Comparison of ENCODE assay signal across 18 cellular contexts in genomic region chr9:130873966-130874365, GRCh38. TPM values are rescaled to one million over a fixed set of nuclear protein-coding genes. Genes with fewer than 3 reads are reported as not detected.
DNase-seq lines count a peak whose midpoint lies in the region; ATAC-seq and TF ChIP-seq lines count a peak whose summit lies in the region.
"Had no signal": no experiment of that assay in that cellular context is flagged by ENCODE, and none has a peak within 500 bp of the region (broad histone marks: within the 10 kb centered on the region; RNA-seq: fewer than 3 reads in every experiment).

No MANE protein-coding gene starts in this region.

- no peak overlapping the region for H3K4me3 ChIP-seq in cardiac muscle cell
- no peak overlapping the region for H3K4me3 ChIP-seq in esophagus squamous epithelium
- no peak overlapping the region for H3K4me3 ChIP-seq in aorta (ENCODE audit: low read length in 2 of 2)
- no peak overlapping the region for H3K4me3 ChIP-seq in mucosa of descending colon
- H3K4me3 ChIP-seq: BLaER1 treated with 17β-estradiol and CSF1 and Interleukin-3, amounts not matched to agents 10 nM and 100 nM; PC-9 had no signal

- H3K27ac ChIP-seq in cardiac muscle cell (peak overlapping the region; percentile 56), esophagus squamous epithelium (peak overlapping the region; percentile 0 to 76 (median 62)), aorta (ENCODE audit: low read depth in 1 of 2, low read length in 2 of 2) (peak overlapping the region in 1 of 2 donors; percentile 45)
- H3K27ac ChIP-seq: BLaER1 treated with 17β-estradiol and CSF1 and Interleukin-3, amounts not matched to agents 10 nM and 100 nM; PC-9 had no signal

- H3K9me3 Mint-ChIP-seq in progenitor cell of endocrine pancreas (ENCODE audit: low read depth) = no peaks in the 10 kb centered on the region
- no peaks in the 10 kb centered on the region for H3K9me3 Mint-ChIP-seq in HFFc6

- no peaks in the 10 kb centered on the region for H3K27me3 ChIP-seq in cardiac muscle cell
- H3K27me3 ChIP-seq in esophagus squamous epithelium = no peaks in the 10 kb centered on the region
- H3K27me3 ChIP-seq in aorta (ENCODE audit: control insufficient read depth in 1 of 2, insufficient read depth in 2 of 2, low read length in 1 of 2) = no peaks in the 10 kb centered on the region
- H3K27me3 ChIP-seq: BLaER1 treated with 17β-estradiol and CSF1 and Interleukin-3, amounts not matched to agents 10 nM and 100 nM had no signal

- no peak for TF ChIP-seq CTCF in cardiac muscle cell (IDR thresholded peaks at IDR 0.05; ENCODE audit: low read depth, low read length)
- no peak for TF ChIP-seq CTCF in esophagus squamous epithelium (IDR thresholded peaks at IDR 0.05)
- no peak for TF ChIP-seq CTCF in progenitor cell of endocrine pancreas (IDR thresholded peaks at IDR 0.05; ENCODE audit: unreplicated experiment)
- TF ChIP-seq CTCF in mucosa of descending colon (IDR thresholded peaks at IDR 0.05) = no peak
- no peak for TF ChIP-seq CTCF in HFFc6 (IDR thresholded peaks at IDR 0.05)

- peaks cover 3% of the 10 kb centered on the region for H3K4me1 Mint-ChIP-seq in progenitor cell of endocrine pancreas (ENCODE audit: low read depth)
- H3K4me1 Mint-ChIP-seq in HFFc6 (ENCODE audit: low read depth) = no peaks in the 10 kb centered on the region

- ATAC-seq in left cardiac atrium (no peak), aorta (ENCODE audit: low FRiP score) (no peak), mucosa of descending colon (no peak)

- H3K4me3 Mint-ChIP-seq in progenitor cell of endocrine pancreas (ENCODE audit: low read depth) (no peak overlapping the region), HFFc6 (no peak overlapping the region)

- H3K27me3 Mint-ChIP-seq in progenitor cell of endocrine pancreas (no peaks in the 10 kb centered on the region), HFFc6 (ENCODE audit: insufficient read depth) (peaks cover 1% of the 10 kb centered on the region)

- no peak for DNase-seq in cardiac muscle cell (ENCODE audit: low read depth in 1 of 2, low spot score in 1 of 2)
- DNase-seq in left cardiac atrium = no peak
- DNase-seq in esophagus squamous epithelium (lab: John Stamatoyannopoulos, UW) = no peak
- DNase-seq in progenitor cell of endocrine pancreas (ENCODE audit: low spot score, unreplicated experiment) = no peak
- peak; percentile 3 to 19 for DNase-seq in aorta
- no peak for DNase-seq in NOMO-1 treated with DMSO at 0.1 percent for 48 hours (lab: John Stamatoyannopoulos, UW; ENCODE audit: unreplicated experiment)
- DNase-seq in mucosa of descending colon = no peak
- no peak for DNase-seq in HFFc6
- DNase-seq: KBM-7, NCI-H1048, NCI-H2107, NCI-H345, NCI-H526 treated with DMSO at 0.1 percent for 48 hours, PC-9 had no signal

- peaks cover 27% of the 10 kb centered on the region for H3K36me3 Mint-ChIP-seq in progenitor cell of endocrine pancreas (ENCODE audit: insufficient read depth)
- peaks cover 20% of the 10 kb centered on the region for H3K36me3 Mint-ChIP-seq in HFFc6 (ENCODE audit: low read depth)

- H3K27ac Mint-ChIP-seq in progenitor cell of endocrine pancreas (peak overlapping the region; percentile 46), HFFc6 (no peak overlapping the region)

- no peak for TF ChIP-seq POLR2A in esophagus squamous epithelium (IDR thresholded peaks at IDR 0.05)

- intact Hi-C loops in left cardiac atrium (cut with DNase I) = no loop called here
- intact Hi-C loops in esophagus squamous epithelium (cut with DNase I) = loop anchor here (10.0 kb wide), 1 partner anchor 71 kb away; no protein-coding TSS in a partner anchor
- intact Hi-C loops in aorta (cut with DNase I) = loop anchor here in 1 of 2 donors (5.0 kb wide), 1 partner anchor 173 kb away; no protein-coding TSS in a partner anchor
- intact Hi-C loops in mucosa of descending colon (cut with DNase I, micrococcal nuclease) = no loop called here

- H3K4me1 ChIP-seq in cardiac muscle cell (ENCODE audit: low read depth) = peaks cover 8% of the 10 kb centered on the region
- peaks cover 0 to 52% (median 7%) of the 10 kb centered on the region in 3 donors for H3K4me1 ChIP-seq in esophagus squamous epithelium
- H3K4me1 ChIP-seq in aorta (ENCODE audit: control insufficient read depth in 1 of 2, insufficient read depth in 2 of 2, low read length in 2 of 2) = peaks cover 0 to 3% of the 10 kb centered on the region in 2 donors
- H3K4me1 ChIP-seq in mucosa of descending colon (ENCODE audit: low read depth) = peaks cover 19% of the 10 kb centered on the region

- no peaks in the 10 kb centered on the region for H3K9me3 ChIP-seq in cardiac muscle cell (ENCODE audit: low read depth)
- no peaks in the 10 kb centered on the region for H3K9me3 ChIP-seq in esophagus squamous epithelium
- no peaks in the 10 kb centered on the region for H3K9me3 ChIP-seq in aorta (ENCODE audit: control insufficient read depth, low read length)
- H3K9me3 ChIP-seq in mucosa of descending colon = no peaks in the 10 kb centered on the region
- H3K9me3 ChIP-seq: BLaER1 treated with 17β-estradiol and CSF1 and Interleukin-3, amounts not matched to agents 10 nM and 100 nM had no signal

- H3K36me3 ChIP-seq in cardiac muscle cell = peaks cover 58% of the 10 kb centered on the region
- peaks cover 12 to 98% (median 48%) of the 10 kb centered on the region in 3 donors for H3K36me3 ChIP-seq in esophagus squamous epithelium
- H3K36me3 ChIP-seq in aorta (ENCODE audit: control insufficient read depth in 1 of 2, insufficient read depth in 2 of 2, low read length in 1 of 2) = peaks cover 0 to 9% of the 10 kb centered on the region in 2 donors
- peaks cover 9% of the 10 kb centered on the region for H3K36me3 ChIP-seq in mucosa of descending colon (ENCODE audit: low read depth)

- WGBS in esophagus squamous epithelium, 2 donors = 88 to 93% methylated on average over 8 of the region's 8 CpGs
- 75 to 79% methylated on average over 8 of the region's 8 CpGs for WGBS in aorta, 2 donors

RNA-seq across cellular contexts. Expression of gene QRFP, which starts 22.6 kb away (rescaled TPM):
- total RNA-seq in cardiac muscle cell = not detected in 2 replicates
- polyA plus RNA-seq in cardiac muscle cell = 0.45 TPM in 1 of 2 replicates, not detected in the other
- total RNA-seq in left cardiac atrium = not detected
- total RNA-seq in esophagus squamous epithelium = under 1 TPM in 1 of 4 donors, not detected in 3; 0.18 TPM
- not detected in 2 replicates for total RNA-seq in progenitor cell of endocrine pancreas
- total RNA-seq in aorta = not detected
- not detected for polyA plus RNA-seq in aorta
- total RNA-seq in mucosa of descending colon = under 1 TPM in 2 of 3 donors, not detected in 1; 0.24 to 0.87 TPM
- not detected for total RNA-seq in HFFc6 (2021; fragmentation: NEBNext Ultra II Directional; extraction: Animal tissue kit (Norgen Biotek cat#: 25700))
- total RNA-seq: A172, H1, M059J, PC-9 had no signal
- polyA plus RNA-seq: H1 had no signal

RNA-seq across cellular contexts. Expression of gene ABL1, which starts 38.9 kb away (rescaled TPM):
- total RNA-seq in cardiac muscle cell = 71.6 and 97.1 TPM in 2 replicates
- polyA plus RNA-seq in cardiac muscle cell = 41.8 and 60.5 TPM in 2 replicates
- total RNA-seq in left cardiac atrium = 10 to 100 TPM; 40.8 to 55.4 TPM
- total RNA-seq in esophagus squamous epithelium = 10 to 100 TPM; 22.1 to 51.7 (median 27.1) TPM
- total RNA-seq in progenitor cell of endocrine pancreas = 113 TPM in 2 replicates
- total RNA-seq in aorta = 10 to 100 TPM; 91.7 to 98.7 TPM
- polyA plus RNA-seq in aorta = 10 to 100 TPM; 12.8 to 38.5 TPM
- 100 to 1,000 TPM in 1 of 3 donors, 10 to 100 TPM in 2; 86.6 to 147 (median 91.4) TPM for total RNA-seq in mucosa of descending colon
- total RNA-seq in HFFc6 (2021; fragmentation: NEBNext Ultra II Directional; extraction: Animal tissue kit (Norgen Biotek cat#: 25700)) = 10 to 100 TPM; 56.0 to 63.5 (median 62.8) TPM

Comparison
In these comparisons a context has a peak if more than half of its experiments do, and no peak if none do; other contexts are left out.
1. DNase-seq: peak in aorta (2 of 2); none in cardiac muscle cell (0 of 2), left cardiac atrium (single experiment), esophagus squamous epithelium (single experiment), progenitor cell of endocrine pancreas (single experiment), NOMO-1 treated with DMSO at 0.1 percent for 48 hours (single experiment), mucosa of descending colon (0 of 3) and HFFc6 (single experiment).